Comparison of ENCODE assay signal across 17 cellular contexts in genomic region chr4:38965866-38966265, GRCh38.
DNase-seq lines count a peak whose midpoint lies in the region; ATAC-seq and TF ChIP-seq lines count a peak whose summit lies in the region.
"Had no signal": no experiment of that assay in that cellular context is flagged by ENCODE, and none has a peak within 500 bp of the region (broad histone marks: within the 10 kb centered on the region; RNA-seq: fewer than 3 reads in every experiment).

No MANE protein-coding gene starts in this region.

- no peaks in the 10 kb centered on the region for H3K27me3 Mint-ChIP-seq in activated CD4-positive, alpha-beta T cell treated with anti-CD3 and anti-CD28 coated beads for 36 hours
- no peaks in the 10 kb centered on the region for H3K27me3 Mint-ChIP-seq in CD4-positive, alpha-beta memory T cell
- H3K27me3 Mint-ChIP-seq in activated B cell treated with CpG ODN at 0.5 μM for 24 hours = no peaks in the 10 kb centered on the region
- H3K27me3 Mint-ChIP-seq in memory B cell = no peaks in the 10 kb centered on the region

- no peak overlapping the region for H3K27ac ChIP-seq in CD4-positive, alpha-beta memory T cell (ENCODE audit: low read depth, low read length)
- no peak overlapping the region for H3K27ac ChIP-seq in aorta (ENCODE audit: low read depth in 1 of 2, low read length in 2 of 2)
- H3K27ac ChIP-seq: breast epithelium, heart right ventricle, left ventricle myocardium inferior, right atrium auricular region, suprapubic skin, uterus had no signal

- no peak for DNase-seq in activated CD4-positive, alpha-beta T cell treated with anti-CD3 and anti-CD28 coated beads for 36 hours
- no peak for DNase-seq in activated CD4-positive, alpha-beta T cell treated with anti-CD3 and anti-CD28 coated beads, Interleukin-2, amount 50 U/mL, for 1 hour
- no peak for DNase-seq in CD4-positive, alpha-beta memory T cell
- no peak for DNase-seq in activated B cell treated with CpG ODN at 0.5 μM for 24 hours
- DNase-seq in memory B cell (ENCODE audit: low spot score in 2 of 2) = no peak
- DNase-seq in foreskin melanocyte = no peak
- no peak for DNase-seq in posterior cingulate gyrus
- no peak for DNase-seq in aorta
- DNase-seq: GDM1; heart right ventricle; left ventricle myocardium inferior; NCI-H1436 treated with DMSO at 0.1 percent for 48 hours; stimulated activated CD8-positive, alpha-beta memory T cell treated with anti-CD3 and anti-CD28 coated beads, Interleukin-4, amount 100 ng/mL, for 48 hours; uterus had no signal

- H3K4me1 ChIP-seq in CD4-positive, alpha-beta memory T cell (ENCODE audit: insufficient read depth, low read length) = no peaks in the 10 kb centered on the region
- no peaks in the 10 kb centered on the region for H3K4me1 ChIP-seq in aorta (ENCODE audit: control insufficient read depth in 1 of 2, insufficient read depth in 2 of 2, low read length in 2 of 2)
- H3K4me1 ChIP-seq: breast epithelium, heart right ventricle, left ventricle myocardium inferior, right atrium auricular region, suprapubic skin, uterus had no signal

- H3K4me3 Mint-ChIP-seq in activated CD4-positive, alpha-beta T cell treated with anti-CD3 and anti-CD28 coated beads for 36 hours = no peak overlapping the region
- peak overlapping the region in 1 of 8 donors; percentile 62 for H3K4me3 Mint-ChIP-seq in CD4-positive, alpha-beta memory T cell
- H3K4me3 Mint-ChIP-seq in activated B cell treated with CpG ODN at 0.5 μM for 24 hours (no peak overlapping the region), memory B cell (no peak overlapping the region)

- peaks cover 37% of the 10 kb centered on the region for H3K36me3 Mint-ChIP-seq in activated CD4-positive, alpha-beta T cell treated with anti-CD3 and anti-CD28 coated beads for 36 hours (ENCODE audit: low read depth)
- H3K36me3 Mint-ChIP-seq in CD4-positive, alpha-beta memory T cell = peaks cover 50 to 66% of the 10 kb centered on the region in 2 donors
- peaks cover 64% of the 10 kb centered on the region for H3K36me3 Mint-ChIP-seq in activated B cell treated with CpG ODN at 0.5 μM for 24 hours (ENCODE audit: low read depth)
- H3K36me3 Mint-ChIP-seq in memory B cell = peaks cover 50% of the 10 kb centered on the region

- intact Hi-C loops in activated CD4-positive, alpha-beta T cell treated with anti-CD3 and anti-CD28 coated beads for 36 hours (cut with DNase I, micrococcal nuclease) = no loop called here
- intact Hi-C loops in CD4-positive, alpha-beta memory T cell (cut with micrococcal nuclease) = no loop called here
- intact Hi-C loops in activated B cell treated with CpG ODN at 0.5 μM for 24 hours (cut with micrococcal nuclease) = loop anchor here (5.0 kb wide), 1 partner anchor 34 kb away; no protein-coding TSS in a partner anchor
- intact Hi-C loops in posterior cingulate gyrus (cut with DNase I) = no loop called here
- intact Hi-C loops in aorta (cut with DNase I) = no loop called here

- H3K4me3 ChIP-seq in CD4-positive, alpha-beta memory T cell (ENCODE audit: low read length in 2 of 2) = no peak overlapping the region
- no peak overlapping the region for H3K4me3 ChIP-seq in aorta (ENCODE audit: low read length in 2 of 2)
- H3K4me3 ChIP-seq: breast epithelium, heart right ventricle, left ventricle myocardium inferior, right atrium auricular region, suprapubic skin, uterus had no signal

- peaks cover 20% of the 10 kb centered on the region for H3K4me1 Mint-ChIP-seq in activated CD4-positive, alpha-beta T cell treated with anti-CD3 and anti-CD28 coated beads for 36 hours
- peaks cover 0 to 5% (median 4%) of the 10 kb centered on the region in 4 donors for H3K4me1 Mint-ChIP-seq in CD4-positive, alpha-beta memory T cell
- H3K4me1 Mint-ChIP-seq in activated B cell treated with CpG ODN at 0.5 μM for 24 hours = peaks cover 7% of the 10 kb centered on the region
- peaks cover 11% of the 10 kb centered on the region for H3K4me1 Mint-ChIP-seq in memory B cell

- CTCF ChIA-PET in activated CD4-positive, alpha-beta T cell treated with anti-CD3 and anti-CD28 coated beads for 36 hours (lab: Charles Lee) = interaction anchor here (0.7 kb wide), 1 partner anchor 169 kb away, joined by 3 read pairs; no protein-coding TSS in a partner anchor
- CTCF ChIA-PET in CD4-positive, alpha-beta memory T cell (lab: Charles Lee; ENCODE audit: partially characterized antibody) = interaction anchor here (0.5 to 1.5 kb wide), 3 partner anchors 20 to 216 kb away, joined by 3 read pairs; no protein-coding TSS in a partner anchor
- CTCF ChIA-PET in activated B cell treated with CpG ODN at 0.5 μM for 24 hours (lab: Charles Lee) = no interaction called here

- WGBS in aorta, 2 donors = 75 to 78% methylated on average over 3 of the region's 3 CpGs

- TF ChIP-seq CTCF in activated B cell treated with CpG ODN at 0.5 μM for 24 hours (IDR thresholded peaks at IDR 0.05) = no peak

- peaks cover 17% of the 10 kb centered on the region for H3K36me3 ChIP-seq in CD4-positive, alpha-beta memory T cell (ENCODE audit: insufficient read depth, low read length)
- no peaks in the 10 kb centered on the region for H3K36me3 ChIP-seq in aorta (ENCODE audit: control insufficient read depth in 1 of 2, insufficient read depth in 2 of 2, low read length in 1 of 2)
- H3K36me3 ChIP-seq: breast epithelium, heart right ventricle, left ventricle myocardium inferior, right atrium auricular region, suprapubic skin, uterus had no signal

- POLR2A ChIA-PET in activated CD4-positive, alpha-beta T cell treated with anti-CD3 and anti-CD28 coated beads for 36 hours (lab: Charles Lee) = no interaction called here
- POLR2A ChIA-PET in CD4-positive, alpha-beta memory T cell (lab: Charles Lee; ENCODE audit: partially characterized antibody) = no interaction called here
- POLR2A ChIA-PET in activated B cell treated with CpG ODN at 0.5 μM for 24 hours (lab: Charles Lee) = interaction anchor here (0.7 kb wide), 1 partner anchor 178 kb away, joined by 4 read pairs; no protein-coding TSS in a partner anchor

- H3K27me3 ChIP-seq in CD4-positive, alpha-beta memory T cell (ENCODE audit: insufficient read depth, low read length) = no peaks in the 10 kb centered on the region
- H3K27me3 ChIP-seq in aorta (ENCODE audit: control insufficient read depth in 1 of 2, insufficient read depth in 2 of 2, low read length in 1 of 2) = no peaks in the 10 kb centered on the region
- H3K27me3 ChIP-seq: breast epithelium, heart right ventricle, right atrium auricular region, suprapubic skin, uterus had no signal

- H3K27ac Mint-ChIP-seq in activated CD4-positive, alpha-beta T cell treated with anti-CD3 and anti-CD28 coated beads for 36 hours = peak overlapping the region; percentile 55
- H3K27ac Mint-ChIP-seq in CD4-positive, alpha-beta memory T cell = peak overlapping the region in 6 of 7 donors; percentile 29 to 94 (median 44)
- H3K27ac Mint-ChIP-seq in activated B cell treated with CpG ODN at 0.5 μM for 24 hours = peak overlapping the region; percentile 15
- H3K27ac Mint-ChIP-seq in memory B cell = peak overlapping the region; percentile 56

- H3K9me3 ChIP-seq in CD4-positive, alpha-beta memory T cell (ENCODE audit: control insufficient read depth in 1 of 2, low read length in 2 of 2) = no peaks in the 10 kb centered on the region
- H3K9me3 ChIP-seq in aorta (ENCODE audit: control insufficient read depth, low read length) = no peaks in the 10 kb centered on the region
- H3K9me3 ChIP-seq: breast epithelium, heart right ventricle, left ventricle myocardium inferior, right atrium auricular region, suprapubic skin, uterus had no signal

- H3K9me3 Mint-ChIP-seq in activated CD4-positive, alpha-beta T cell treated with anti-CD3 and anti-CD28 coated beads for 36 hours (ENCODE audit: low read depth) = peaks cover 9% of the 10 kb centered on the region
- H3K9me3 Mint-ChIP-seq in CD4-positive, alpha-beta memory T cell = peaks cover 0 to 6% (median 3%) of the 10 kb centered on the region in 8 donors
- H3K9me3 Mint-ChIP-seq in activated B cell treated with CpG ODN at 0.5 μM for 24 hours (peaks cover 8% of the 10 kb centered on the region), memory B cell (peaks cover 7% of the 10 kb centered on the region)

- no peak for ATAC-seq in activated CD4-positive, alpha-beta T cell treated with anti-CD3 and anti-CD28 coated beads for 36 hours
- ATAC-seq in activated B cell treated with CpG ODN at 0.5 μM for 24 hours (ENCODE audit: low read depth) (no peak), memory B cell (ENCODE audit: low read depth) (no peak), aorta (ENCODE audit: low FRiP score) (no peak)
- ATAC-seq: heart right ventricle had no signal
